ENCODE assay signal across 1 cellular context in the genomic region with DNA sequence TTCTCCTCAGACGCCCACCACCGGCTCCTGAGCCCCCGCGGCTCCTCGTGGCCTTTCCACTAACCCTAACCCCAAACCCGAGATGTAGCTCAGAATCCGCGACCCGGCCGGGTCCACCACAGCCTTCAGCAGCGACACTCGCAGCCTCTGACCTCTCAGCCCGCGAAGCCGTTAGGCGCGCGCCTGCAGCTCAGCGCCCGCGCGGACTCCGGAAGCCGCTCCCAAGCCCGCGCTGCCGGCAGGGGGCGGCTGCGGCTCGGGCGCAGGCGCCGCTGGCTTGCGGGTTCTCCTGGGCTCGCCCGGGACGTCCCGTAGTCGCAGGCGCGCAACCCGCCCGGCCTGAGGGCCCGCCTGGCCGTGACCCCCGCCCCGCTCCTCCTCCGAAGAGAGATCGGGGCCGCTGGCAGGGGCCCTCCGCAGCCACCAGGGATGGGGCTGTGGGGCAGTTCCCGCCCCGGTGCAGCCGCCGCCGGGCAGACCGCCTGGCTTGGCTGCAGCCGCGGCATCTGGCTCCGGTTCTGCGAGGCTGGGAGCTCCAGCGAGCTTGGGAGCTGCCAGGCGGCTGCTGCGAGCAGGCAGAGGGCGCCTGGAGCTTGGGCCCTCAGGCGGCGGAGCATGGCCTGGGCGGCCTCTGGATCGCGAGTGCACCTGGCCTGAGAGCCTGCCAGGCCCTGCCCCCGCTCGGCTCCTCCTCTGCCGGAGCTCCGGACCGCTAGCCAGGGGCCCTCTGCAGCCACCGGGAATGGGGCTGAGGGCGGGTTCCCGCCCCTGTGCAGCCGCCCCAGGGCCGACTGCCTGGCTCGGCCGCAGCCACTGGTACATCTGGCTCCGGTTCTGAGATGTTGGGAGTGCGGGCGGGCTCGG.
TF ChIP-seq lines count a peak whose summit lies in the region.

No MANE protein-coding gene starts in this region.

TF ChIP-seq in K562, 482 proteins besides CTCF, POLR2A, EP300 and RAD21 (continued from another document and continues in another):
- TF ChIP-seq SAFB2 (IDR thresholded peaks at IDR 0.05; ENCODE audit: borderline replicate concordance, low read depth, low read length, severe bottlenecking) (no peak), TCF3 (CRISPR knock-in tag; IDR thresholded peaks at IDR 0.05) (no peak; the same call in none of the 2 replicates), ZNF699 (CRISPR knock-in tag; IDR thresholded peaks at IDR 0.05; ENCODE audit: insufficient replicate concordance) (no peak), PTRF (tag; IDR thresholded peaks at IDR 0.05) (no peak), TAF7 (tag; IDR thresholded peaks at IDR 0.05) (no peak), RFX1 (IDR thresholded peaks at IDR 0.05) (no peak), SPI1 (IDR thresholded peaks at IDR 0.05; ENCODE audit: borderline replicate concordance, low read depth, low read length) (no peak), FOXA1 (IDR thresholded peaks at IDR 0.05; ENCODE audit: borderline replicate concordance) (no peak), KLF1 (tag; IDR thresholded peaks at IDR 0.05) (peak; percentile 73), MTA3 (IDR thresholded peaks at IDR 0.05; ENCODE audit: borderline replicate concordance) (peak; percentile 82; the same call in 1 of the 2 replicates), PML (IDR thresholded peaks at IDR 0.05; ENCODE audit: low read length) (peak; percentile 45; the same call in 1 of the 2 replicates), ZNF408 (CRISPR knock-in tag; IDR thresholded peaks at IDR 0.05; ENCODE audit: low read depth) (no peak), ZNF232 (CRISPR knock-in tag; IDR thresholded peaks at IDR 0.05) (no peak), PURB (CRISPR knock-in tag; IDR thresholded peaks at IDR 0.05; ENCODE audit: low read depth) (no peak), CBX1 (IDR thresholded peaks at IDR 0.05; ENCODE audit: low read depth) (peak; percentile 82; the same call in 1 of the 2 replicates), DPF2 (IDR thresholded peaks at IDR 0.05) (no peak; the same call in 1 of the 2 replicates), ATF1 (CRISPR knock-in tag; IDR thresholded peaks at IDR 0.05) (no peak), ATF1 (tag; IDR thresholded peaks at IDR 0.05) (peak; percentile 7; the same call in 1 of the 2 replicates), SRSF1 (IDR thresholded peaks at IDR 0.05; ENCODE audit: low read depth, low read length) (0 out of 2 replicates have a peak, but pooled peaks have one; percentile 32), EP400 (IDR thresholded peaks at IDR 0.05) (peak; percentile 87), RBM17 (IDR thresholded peaks at IDR 0.05; ENCODE audit: borderline replicate concordance, low read depth, low read length) (no peak), NCOR1 (IDR thresholded peaks at IDR 0.05) (no peak), CBFA2T3 (IDR thresholded peaks at IDR 0.05) (0 out of 2 replicates have a peak, but pooled peaks have one; percentile 4), NBN (IDR thresholded peaks at IDR 0.05; ENCODE audit: low read depth) (peak; percentile 30; the same call in 1 of the 2 replicates), BRF1 (IDR thresholded peaks at IDR 0.05; ENCODE audit: borderline replicate concordance, extremely low read depth, insufficient read length) (no peak), MAFK (IDR thresholded peaks at IDR 0.05; ENCODE audit: low read length) (no peak), BDP1 (IDR thresholded peaks at IDR 0.05; ENCODE audit: insufficient read depth, insufficient read length) (no peak), MTA1 (IDR thresholded peaks at IDR 0.05; ENCODE audit: borderline replicate concordance) (no peak), TAL1 (IDR thresholded peaks at IDR 0.05) (no peak), RBM14 (IDR thresholded peaks at IDR 0.05; ENCODE audit: borderline replicate concordance, insufficient read depth, low read depth, low read length) (no peak), CHD1 (IDR thresholded peaks at IDR 0.05; ENCODE audit: low read length) (no peak), HNRNPL (IDR thresholded peaks at IDR 0.05; ENCODE audit: low read depth, low read length) (peak; percentile 15; the same call in 1 of the 2 replicates), PHF21A (IDR thresholded peaks at IDR 0.05; ENCODE audit: borderline replicate concordance, low read depth) (no peak)
- TF ChIP-seq, protein P1, sequence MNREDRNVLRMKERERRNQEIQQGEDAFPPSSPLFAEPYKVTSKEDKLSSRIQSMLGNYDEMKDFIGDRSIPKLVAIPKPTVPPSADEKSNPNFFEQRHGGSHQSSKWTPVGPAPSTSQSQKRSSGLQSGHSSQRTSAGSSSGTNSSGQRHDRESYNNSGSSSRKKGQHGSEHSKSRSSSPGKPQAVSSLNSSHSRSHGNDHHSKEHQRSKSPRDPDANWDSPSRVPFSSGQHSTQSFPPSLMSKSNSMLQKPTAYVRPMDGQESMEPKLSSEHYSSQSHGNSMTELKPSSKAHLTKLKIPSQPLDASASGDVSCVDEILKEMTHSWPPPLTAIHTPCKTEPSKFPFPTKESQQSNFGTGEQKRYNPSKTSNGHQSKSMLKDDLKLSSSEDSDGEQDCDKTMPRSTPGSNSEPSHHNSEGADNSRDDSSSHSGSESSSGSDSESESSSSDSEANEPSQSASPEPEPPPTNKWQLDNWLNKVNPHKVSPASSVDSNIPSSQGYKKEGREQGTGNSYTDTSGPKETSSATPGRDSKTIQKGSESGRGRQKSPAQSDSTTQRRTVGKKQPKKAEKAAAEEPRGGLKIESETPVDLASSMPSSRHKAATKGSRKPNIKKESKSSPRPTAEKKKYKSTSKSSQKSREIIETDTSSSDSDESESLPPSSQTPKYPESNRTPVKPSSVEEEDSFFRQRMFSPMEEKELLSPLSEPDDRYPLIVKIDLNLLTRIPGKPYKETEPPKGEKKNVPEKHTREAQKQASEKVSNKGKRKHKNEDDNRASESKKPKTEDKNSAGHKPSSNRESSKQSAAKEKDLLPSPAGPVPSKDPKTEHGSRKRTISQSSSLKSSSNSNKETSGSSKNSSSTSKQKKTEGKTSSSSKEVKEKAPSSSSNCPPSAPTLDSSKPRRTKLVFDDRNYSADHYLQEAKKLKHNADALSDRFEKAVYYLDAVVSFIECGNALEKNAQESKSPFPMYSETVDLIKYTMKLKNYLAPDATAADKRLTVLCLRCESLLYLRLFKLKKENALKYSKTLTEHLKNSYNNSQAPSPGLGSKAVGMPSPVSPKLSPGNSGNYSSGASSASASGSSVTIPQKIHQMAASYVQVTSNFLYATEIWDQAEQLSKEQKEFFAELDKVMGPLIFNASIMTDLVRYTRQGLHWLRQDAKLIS (CRISPR knock-in tag; IDR thresholded peaks at IDR 0.05) = peak; percentile 65
- TF ChIP-seq, protein P2, sequence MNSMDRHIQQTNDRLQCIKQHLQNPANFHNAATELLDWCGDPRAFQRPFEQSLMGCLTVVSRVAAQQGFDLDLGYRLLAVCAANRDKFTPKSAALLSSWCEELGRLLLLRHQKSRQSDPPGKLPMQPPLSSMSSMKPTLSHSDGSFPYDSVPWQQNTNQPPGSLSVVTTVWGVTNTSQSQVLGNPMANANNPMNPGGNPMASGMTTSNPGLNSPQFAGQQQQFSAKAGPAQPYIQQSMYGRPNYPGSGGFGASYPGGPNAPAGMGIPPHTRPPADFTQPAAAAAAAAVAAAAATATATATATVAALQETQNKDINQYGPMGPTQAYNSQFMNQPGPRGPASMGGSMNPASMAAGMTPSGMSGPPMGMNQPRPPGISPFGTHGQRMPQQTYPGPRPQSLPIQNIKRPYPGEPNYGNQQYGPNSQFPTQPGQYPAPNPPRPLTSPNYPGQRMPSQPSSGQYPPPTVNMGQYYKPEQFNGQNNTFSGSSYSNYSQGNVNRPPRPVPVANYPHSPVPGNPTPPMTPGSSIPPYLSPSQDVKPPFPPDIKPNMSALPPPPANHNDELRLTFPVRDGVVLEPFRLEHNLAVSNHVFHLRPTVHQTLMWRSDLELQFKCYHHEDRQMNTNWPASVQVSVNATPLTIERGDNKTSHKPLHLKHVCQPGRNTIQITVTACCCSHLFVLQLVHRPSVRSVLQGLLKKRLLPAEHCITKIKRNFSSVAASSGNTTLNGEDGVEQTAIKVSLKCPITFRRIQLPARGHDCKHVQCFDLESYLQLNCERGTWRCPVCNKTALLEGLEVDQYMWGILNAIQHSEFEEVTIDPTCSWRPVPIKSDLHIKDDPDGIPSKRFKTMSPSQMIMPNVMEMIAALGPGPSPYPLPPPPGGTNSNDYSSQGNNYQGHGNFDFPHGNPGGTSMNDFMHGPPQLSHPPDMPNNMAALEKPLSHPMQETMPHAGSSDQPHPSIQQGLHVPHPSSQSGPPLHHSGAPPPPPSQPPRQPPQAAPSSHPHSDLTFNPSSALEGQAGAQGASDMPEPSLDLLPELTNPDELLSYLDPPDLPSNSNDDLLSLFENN (IDR thresholded peaks at IDR 0.05; ENCODE audit: low read depth in 2 of 2, low read length in 2 of 2) = no peak
- TF ChIP-seq, protein P3, sequence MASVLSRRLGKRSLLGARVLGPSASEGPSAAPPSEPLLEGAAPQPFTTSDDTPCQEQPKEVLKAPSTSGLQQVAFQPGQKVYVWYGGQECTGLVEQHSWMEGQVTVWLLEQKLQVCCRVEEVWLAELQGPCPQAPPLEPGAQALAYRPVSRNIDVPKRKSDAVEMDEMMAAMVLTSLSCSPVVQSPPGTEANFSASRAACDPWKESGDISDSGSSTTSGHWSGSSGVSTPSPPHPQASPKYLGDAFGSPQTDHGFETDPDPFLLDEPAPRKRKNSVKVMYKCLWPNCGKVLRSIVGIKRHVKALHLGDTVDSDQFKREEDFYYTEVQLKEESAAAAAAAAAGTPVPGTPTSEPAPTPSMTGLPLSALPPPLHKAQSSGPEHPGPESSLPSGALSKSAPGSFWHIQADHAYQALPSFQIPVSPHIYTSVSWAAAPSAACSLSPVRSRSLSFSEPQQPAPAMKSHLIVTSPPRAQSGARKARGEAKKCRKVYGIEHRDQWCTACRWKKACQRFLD (CRISPR knock-in tag; IDR thresholded peaks at IDR 0.05) = no peak
- TF ChIP-seq, protein P4, sequence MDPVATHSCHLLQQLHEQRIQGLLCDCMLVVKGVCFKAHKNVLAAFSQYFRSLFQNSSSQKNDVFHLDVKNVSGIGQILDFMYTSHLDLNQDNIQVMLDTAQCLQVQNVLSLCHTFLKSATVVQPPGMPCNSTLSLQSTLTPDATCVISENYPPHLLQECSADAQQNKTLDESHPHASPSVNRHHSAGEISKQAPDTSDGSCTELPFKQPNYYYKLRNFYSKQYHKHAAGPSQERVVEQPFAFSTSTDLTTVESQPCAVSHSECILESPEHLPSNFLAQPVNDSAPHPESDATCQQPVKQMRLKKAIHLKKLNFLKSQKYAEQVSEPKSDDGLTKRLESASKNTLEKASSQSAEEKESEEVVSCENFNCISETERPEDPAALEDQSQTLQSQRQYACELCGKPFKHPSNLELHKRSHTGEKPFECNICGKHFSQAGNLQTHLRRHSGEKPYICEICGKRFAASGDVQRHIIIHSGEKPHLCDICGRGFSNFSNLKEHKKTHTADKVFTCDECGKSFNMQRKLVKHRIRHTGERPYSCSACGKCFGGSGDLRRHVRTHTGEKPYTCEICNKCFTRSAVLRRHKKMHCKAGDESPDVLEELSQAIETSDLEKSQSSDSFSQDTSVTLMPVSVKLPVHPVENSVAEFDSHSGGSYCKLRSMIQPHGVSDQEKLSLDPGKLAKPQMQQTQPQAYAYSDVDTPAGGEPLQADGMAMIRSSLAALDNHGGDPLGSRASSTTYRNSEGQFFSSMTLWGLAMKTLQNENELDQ (CRISPR knock-in tag; IDR thresholded peaks at IDR 0.05; ENCODE audit: borderline replicate concordance) = no peak
- TF ChIP-seq, protein P5, sequence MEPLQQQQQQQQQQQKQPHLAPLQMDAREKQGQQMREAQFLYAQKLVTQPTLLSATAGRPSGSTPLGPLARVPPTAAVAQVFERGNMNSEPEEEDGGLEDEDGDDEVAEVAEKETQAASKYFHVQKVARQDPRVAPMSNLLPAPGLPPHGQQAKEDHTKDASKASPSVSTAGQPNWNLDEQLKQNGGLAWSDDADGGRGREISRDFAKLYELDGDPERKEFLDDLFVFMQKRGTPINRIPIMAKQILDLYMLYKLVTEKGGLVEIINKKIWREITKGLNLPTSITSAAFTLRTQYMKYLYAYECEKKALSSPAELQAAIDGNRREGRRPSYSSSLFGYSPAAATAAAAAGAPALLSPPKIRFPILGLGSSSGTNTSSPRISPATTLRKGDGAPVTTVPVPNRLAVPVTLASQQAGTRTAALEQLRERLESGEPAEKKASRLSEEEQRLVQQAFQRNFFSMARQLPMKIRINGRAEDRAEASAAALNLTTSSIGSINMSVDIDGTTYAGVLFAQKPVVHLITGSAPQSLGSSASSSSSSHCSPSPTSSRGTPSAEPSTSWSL (CRISPR knock-in tag; IDR thresholded peaks at IDR 0.05; ENCODE audit: borderline replicate concordance) = no peak
- TF ChIP-seq, protein P6, sequence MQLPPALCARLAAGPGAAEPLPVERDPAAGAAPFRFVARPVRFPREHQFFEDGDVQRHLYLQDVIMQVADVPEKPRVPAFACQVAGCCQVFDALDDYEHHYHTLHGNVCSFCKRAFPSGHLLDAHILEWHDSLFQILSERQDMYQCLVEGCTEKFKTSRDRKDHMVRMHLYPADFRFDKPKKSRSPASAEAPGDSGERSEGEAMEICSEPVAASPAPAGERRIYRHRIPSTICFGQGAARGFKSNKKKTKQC (CRISPR knock-in tag; IDR thresholded peaks at IDR 0.05) = no peak
- TF ChIP-seq, protein P7, sequence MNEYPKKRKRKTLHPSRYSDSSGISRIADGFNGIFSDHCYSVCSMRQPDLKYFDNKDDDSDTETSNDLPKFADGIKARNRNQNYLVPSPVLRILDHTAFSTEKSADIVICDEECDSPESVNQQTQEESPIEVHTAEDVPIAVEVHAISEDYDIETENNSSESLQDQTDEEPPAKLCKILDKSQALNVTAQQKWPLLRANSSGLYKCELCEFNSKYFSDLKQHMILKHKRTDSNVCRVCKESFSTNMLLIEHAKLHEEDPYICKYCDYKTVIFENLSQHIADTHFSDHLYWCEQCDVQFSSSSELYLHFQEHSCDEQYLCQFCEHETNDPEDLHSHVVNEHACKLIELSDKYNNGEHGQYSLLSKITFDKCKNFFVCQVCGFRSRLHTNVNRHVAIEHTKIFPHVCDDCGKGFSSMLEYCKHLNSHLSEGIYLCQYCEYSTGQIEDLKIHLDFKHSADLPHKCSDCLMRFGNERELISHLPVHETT (CRISPR knock-in tag; conservative IDR thresholded peaks at IDR 0.05 in 1 of 2, IDR thresholded peaks at IDR 0.05 in 1 of 2) = no peak
- TF ChIP-seq, protein P8, sequence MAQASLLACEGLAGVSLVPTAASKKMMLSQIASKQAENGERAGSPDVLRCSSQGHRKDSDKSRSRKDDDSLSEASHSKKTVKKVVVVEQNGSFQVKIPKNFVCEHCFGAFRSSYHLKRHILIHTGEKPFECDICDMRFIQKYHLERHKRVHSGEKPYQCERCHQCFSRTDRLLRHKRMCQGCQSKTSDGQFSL (CRISPR knock-in tag; IDR thresholded peaks at IDR 0.05) = 0 out of 2 replicates have a peak, but pooled peaks have one; percentile 12
- TF ChIP-seq, protein P8 (tag; IDR thresholded peaks at IDR 0.05) = no peak
- TF ChIP-seq, protein P9, sequence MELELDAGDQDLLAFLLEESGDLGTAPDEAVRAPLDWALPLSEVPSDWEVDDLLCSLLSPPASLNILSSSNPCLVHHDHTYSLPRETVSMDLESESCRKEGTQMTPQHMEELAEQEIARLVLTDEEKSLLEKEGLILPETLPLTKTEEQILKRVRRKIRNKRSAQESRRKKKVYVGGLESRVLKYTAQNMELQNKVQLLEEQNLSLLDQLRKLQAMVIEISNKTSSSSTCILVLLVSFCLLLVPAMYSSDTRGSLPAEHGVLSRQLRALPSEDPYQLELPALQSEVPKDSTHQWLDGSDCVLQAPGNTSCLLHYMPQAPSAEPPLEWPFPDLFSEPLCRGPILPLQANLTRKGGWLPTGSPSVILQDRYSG (tag; conservative IDR thresholded peaks at IDR 0.05; ENCODE audit: low read depth) = no peak
